Comparison of ENCODE assay signal across 10 cellular contexts in genomic region chr2:226115102-226115831, GRCh38.
DNase-seq lines count a peak whose midpoint lies in the region; ATAC-seq and TF ChIP-seq lines count a peak whose summit lies in the region.
"Had no signal": no experiment of that assay in that cellular context is flagged by ENCODE, and none has a peak within 500 bp of the region (broad histone marks: within the 10 kb centered on the region; RNA-seq: fewer than 3 reads in every experiment).

No MANE protein-coding gene starts in this region.

- in situ Hi-C loops in Caki2 (cut with HindIII; ENCODE audit: low pct_unique_long_range_greater_than_20kb, low sequenced_read_pairs), result no loop called here
- in situ Hi-C loops in astrocyte of the spinal cord (cut with HindIII; ENCODE audit: low sequenced_read_pairs), result no loop called here

- no peaks in the 10 kb centered on the region for H3K36me3 Mint-ChIP-seq in naive thymus-derived CD4-positive, alpha-beta T cell

- H3K27me3 ChIP-seq in naive thymus-derived CD4-positive, alpha-beta T cell (ENCODE audit: control insufficient read depth in 2 of 2, insufficient read depth in 2 of 2, low read length in 2 of 2), result no peaks in the 10 kb centered on the region
- H3K27me3 ChIP-seq in esophagus squamous epithelium, result no peaks in the 10 kb centered on the region
- H3K27me3 ChIP-seq: dorsolateral prefrontal cortex had no signal

- no peak overlapping the region for H3K27ac ChIP-seq in naive thymus-derived CD4-positive, alpha-beta T cell (ENCODE audit: low read depth, low read length)
- peak overlapping the region in 2 of 4 donors; percentile 5 to 45 for H3K27ac ChIP-seq in esophagus squamous epithelium
- H3K27ac ChIP-seq: dorsolateral prefrontal cortex had no signal

- H3K4me1 ChIP-seq in naive thymus-derived CD4-positive, alpha-beta T cell (ENCODE audit: control insufficient read depth in 2 of 2, insufficient read depth in 2 of 2, low read length in 2 of 2), result no peaks in the 10 kb centered on the region
- peaks cover 0 to 43% (median 22%) of the 10 kb centered on the region in 3 donors for H3K4me1 ChIP-seq in esophagus squamous epithelium

- no peak overlapping the region for H3K4me3 Mint-ChIP-seq in naive thymus-derived CD4-positive, alpha-beta T cell

- TF ChIP-seq POLR2A in esophagus squamous epithelium (IDR thresholded peaks at IDR 0.05), result no peak

- H3K27me3 Mint-ChIP-seq in naive thymus-derived CD4-positive, alpha-beta T cell, result peaks cover 0 to 18% (median 0%) of the 10 kb centered on the region in 5 donors

- intact Hi-C loops in naive thymus-derived CD4-positive, alpha-beta T cell (cut with micrococcal nuclease), result no loop called here
- intact Hi-C loops in esophagus squamous epithelium (cut with DNase I), result no loop called here

- DNase-seq in Caki2 (ENCODE audit: low read depth) (peak; percentile 81), M059J (ENCODE audit: low read depth) (peak; percentile 98), astrocyte of the spinal cord (ENCODE audit: low read depth, low spot score) (peak; percentile 97), inferior parietal cortex (ENCODE audit: extremely low spot score) (no peak), dermis blood vessel endothelial cell (no peak), esophagus squamous epithelium (lab: John Stamatoyannopoulos, UW) (no peak)
- no peak for DNase-seq in naive thymus-derived CD4-positive, alpha-beta T cell
- DNase-seq: dorsolateral prefrontal cortex, NCI-H187 treated with DMSO at 0.1 percent for 48 hours had no signal

- POLR2A ChIA-PET in naive thymus-derived CD4-positive, alpha-beta T cell (lab: Charles Lee), result no interaction called here

- H3K4me1 Mint-ChIP-seq in naive thymus-derived CD4-positive, alpha-beta T cell, result no peaks in the 10 kb centered on the region

- no peak for TF ChIP-seq CTCF in astrocyte of the spinal cord (IDR thresholded peaks at IDR 0.05; ENCODE audit: low read depth, low read length)
- no peak for TF ChIP-seq CTCF in esophagus squamous epithelium (IDR thresholded peaks at IDR 0.05)

- H3K9me3 ChIP-seq in naive thymus-derived CD4-positive, alpha-beta T cell (ENCODE audit: control insufficient read depth in 2 of 3, low read length in 3 of 3), result no peaks in the 10 kb centered on the region
- no peaks in the 10 kb centered on the region for H3K9me3 ChIP-seq in esophagus squamous epithelium

- no peak overlapping the region for H3K27ac Mint-ChIP-seq in naive thymus-derived CD4-positive, alpha-beta T cell

- H3K4me3 ChIP-seq in astrocyte of the spinal cord (ENCODE audit: low read depth, low read length), result no peak overlapping the region
- H3K4me3 ChIP-seq in naive thymus-derived CD4-positive, alpha-beta T cell (ENCODE audit: low read length), result no peak overlapping the region
- H3K4me3 ChIP-seq in esophagus squamous epithelium, result no peak overlapping the region
- H3K4me3 ChIP-seq: dorsolateral prefrontal cortex had no signal

- CTCF ChIA-PET in naive thymus-derived CD4-positive, alpha-beta T cell (lab: Charles Lee), result no interaction called here

- peaks cover 0 to 3% (median 0%) of the 10 kb centered on the region in 11 donors for H3K9me3 Mint-ChIP-seq in naive thymus-derived CD4-positive, alpha-beta T cell

- ATAC-seq in naive thymus-derived CD4-positive, alpha-beta T cell, result peak; percentile 79
- no peak for ATAC-seq in GM18517 (IDR thresholded peaks at IDR 0.05; ENCODE audit: unreplicated experiment)

- H3K36me3 ChIP-seq in naive thymus-derived CD4-positive, alpha-beta T cell (ENCODE audit: control insufficient read depth in 2 of 3, insufficient read depth in 3 of 3, low read length in 3 of 3), result no peaks in the 10 kb centered on the region
- no peaks in the 10 kb centered on the region for H3K36me3 ChIP-seq in esophagus squamous epithelium

- WGBS in esophagus squamous epithelium, 2 donors, result 11 to 17% methylated on average over 3 of the region's 3 CpGs

Comparison
In these comparisons a context has a peak if more than half of its experiments do, and no peak if none do; other contexts are left out.
1. DNase-seq: peak in Caki2 (single experiment), M059J (single experiment) and astrocyte of the spinal cord (single experiment); none in naive thymus-derived CD4-positive, alpha-beta T cell (0 of 9), inferior parietal cortex (single experiment), dermis blood vessel endothelial cell (single experiment) and esophagus squamous epithelium (single experiment).